9 cellular contexts compared by ENCODE assay signal in the genomic region with DNA sequence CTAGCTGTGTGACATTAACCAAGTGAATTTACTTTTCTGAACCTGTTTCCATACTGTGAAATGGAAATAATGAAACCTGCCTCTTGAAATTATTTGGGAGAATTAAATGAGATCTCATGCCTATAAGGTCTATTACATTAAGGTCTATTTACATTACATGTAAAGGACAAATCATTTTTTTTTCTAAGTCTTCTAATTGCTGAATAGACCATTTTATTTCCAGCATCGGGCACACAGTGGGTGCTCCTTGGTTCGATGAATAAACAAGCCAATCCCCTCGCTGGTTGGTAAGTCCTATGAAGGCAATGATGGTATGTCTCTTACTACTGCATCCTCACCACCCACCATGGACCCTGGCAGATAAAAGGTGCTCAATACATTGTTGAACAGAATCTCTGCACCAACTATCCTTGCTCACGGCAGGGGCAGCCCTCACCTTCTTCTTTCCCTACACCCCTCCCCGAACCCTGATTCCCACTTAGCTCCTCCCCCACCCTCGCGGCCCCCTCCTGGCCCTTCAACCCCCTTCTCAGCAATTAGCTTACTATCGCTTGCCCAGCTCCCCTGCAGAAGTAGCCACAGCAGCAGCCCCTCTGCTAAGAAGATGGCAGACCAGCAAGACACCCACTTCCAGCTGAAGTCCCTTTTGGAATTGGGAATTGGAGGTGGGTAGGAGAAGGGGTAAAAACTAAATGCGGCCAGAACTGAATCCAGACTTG. TPM values are rescaled to one million over a fixed set of nuclear protein-coding genes. Genes with fewer than 3 reads are reported as not detected.
DNase-seq lines count a peak whose midpoint lies in the region; ATAC-seq and TF ChIP-seq lines count a peak whose summit lies in the region.
"Had no signal": no experiment of that assay in that cellular context is flagged by ENCODE, and none has a peak within 500 bp of the region (broad histone marks: within the 10 kb centered on the region; RNA-seq: fewer than 3 reads in every experiment).

No MANE protein-coding gene starts in this region.

- no peak overlapping the region for H3K27ac ChIP-seq in HUES6 (ENCODE audit: low read depth, low read length)
- H3K27ac ChIP-seq in caudate nucleus (ENCODE audit: low read depth, low read length): peak overlapping the region; percentile 58
- H3K27ac ChIP-seq in right lobe of liver: peak overlapping the region; percentile 44 to 75 (median 70)
- peak overlapping the region; percentile 89 to 95 (median 94) for H3K27ac ChIP-seq in stomach
- no peak overlapping the region for H3K27ac ChIP-seq in effector memory CD4-positive, alpha-beta T cell (ENCODE audit: insufficient read depth, low read length, poor library complexity, severe bottlenecking)

- TF ChIP-seq EP300 in stomach (IDR thresholded peaks at IDR 0.05): no peak

- intact Hi-C loops in right lobe of liver (cut with DNase I) (no loop called here), stomach (cut with DNase I; ENCODE audit: low total_unique reads) (no loop called here)

- TF ChIP-seq POLR2A in right lobe of liver (IDR thresholded peaks at IDR 0.05): no peak
- TF ChIP-seq POLR2A in stomach (IDR thresholded peaks at IDR 0.05): no peak

- peaks cover 52% of the 10 kb centered on the region for H3K27me3 ChIP-seq in HUES6 (ENCODE audit: control insufficient read depth, insufficient read depth, low read length)
- no peaks in the 10 kb centered on the region for H3K27me3 ChIP-seq in right lobe of liver
- H3K27me3 ChIP-seq in stomach: peaks cover 0 to 85% (median 31%) of the 10 kb centered on the region in 3 donors
- peaks cover 39% of the 10 kb centered on the region for H3K27me3 ChIP-seq in effector memory CD4-positive, alpha-beta T cell (replicated peaks; ENCODE audit: control insufficient read depth, insufficient read depth, low read length, poor library complexity, severe bottlenecking)

- H3K9me3 ChIP-seq in HUES6 (ENCODE audit: control insufficient read depth, insufficient read depth, low read depth, low read length) (no peaks in the 10 kb centered on the region), right lobe of liver (no peaks in the 10 kb centered on the region), stomach (no peaks in the 10 kb centered on the region)
- no peaks in the 10 kb centered on the region for H3K9me3 ChIP-seq in effector memory CD4-positive, alpha-beta T cell (ENCODE audit: control insufficient read depth, low read length)

- ATAC-seq in right lobe of liver (no peak), HG03457 (IDR thresholded peaks at IDR 0.05; ENCODE audit: unreplicated experiment) (no peak), HG03097 (IDR thresholded peaks at IDR 0.05; ENCODE audit: low FRiP score, unreplicated experiment) (no peak)

- no peaks in the 10 kb centered on the region for H3K36me3 ChIP-seq in HUES6 (ENCODE audit: control insufficient read depth, insufficient read depth, low read length)
- no peaks in the 10 kb centered on the region for H3K36me3 ChIP-seq in right lobe of liver
- no peaks in the 10 kb centered on the region for H3K36me3 ChIP-seq in stomach
- H3K36me3 ChIP-seq in effector memory CD4-positive, alpha-beta T cell (ENCODE audit: control insufficient read depth, insufficient read depth, low read length): no peaks in the 10 kb centered on the region

- 20% methylated on average over 9 of the region's 9 CpGs for WGBS in right lobe of liver (ENCODE audit: insufficient coverage, low coverage, low lambda C conversion rate, missing lambda C conversion rate)
- 13 to 17% (median 15%) methylated on average over 9 of the region's 9 CpGs for WGBS in stomach, 5 donors

- no peak overlapping the region for H3K9ac ChIP-seq in HUES6 (ENCODE audit: low read length)

- H3K4me3 ChIP-seq in HUES6 (ENCODE audit: low read depth, low read length) (peak overlapping the region; percentile 73), right lobe of liver (peak overlapping the region; percentile 70 to 84 (median 80)), stomach (peak overlapping the region; percentile 74 to 84 (median 78))
- H3K4me3 ChIP-seq in effector memory CD4-positive, alpha-beta T cell (ENCODE audit: insufficient read depth, low read depth, low read length, poor library complexity, severe bottlenecking): no peak overlapping the region

- peaks cover 64% of the 10 kb centered on the region for H3K4me1 ChIP-seq in HUES6 (ENCODE audit: control insufficient read depth, insufficient read depth, low read length)
- H3K4me1 ChIP-seq in right lobe of liver: peaks cover 0 to 31% (median 3%) of the 10 kb centered on the region in 4 donors
- peaks cover 72 to 98% (median 91%) of the 10 kb centered on the region in 4 donors for H3K4me1 ChIP-seq in stomach
- H3K4me1 ChIP-seq in effector memory CD4-positive, alpha-beta T cell (ENCODE audit: control insufficient read depth, insufficient read depth, low read length, poor library complexity, severe bottlenecking): peaks cover 36% of the 10 kb centered on the region

- TF ChIP-seq CTCF in right lobe of liver (IDR thresholded peaks at IDR 0.05) (no peak), stomach (IDR thresholded peaks at IDR 0.05) (no peak)

- DNase-seq in caudate nucleus (lab: John Stamatoyannopoulos, UW): no peak
- peak in 1 of 3 donors; percentile 40 for DNase-seq in right lobe of liver
- peak; percentile 9 for DNase-seq in stomach
- DNase-seq in effector memory CD4-positive, alpha-beta T cell: no peak
- no peak for DNase-seq in HK-2 (ENCODE audit: unreplicated experiment)
- DNase-seq: activated B cell treated with CpG ODN at 0.5 μM for 24 hours had no signal

RNA-seq across cellular contexts. Expression of gene PCDH1, which starts 3.0 kb away (rescaled TPM):
- 10 to 100 TPM; 20.8 to 44.1 (median 29.4) TPM for total RNA-seq in right lobe of liver
- total RNA-seq in stomach: 10 to 100 TPM; 35.3 to 96.9 (median 79.1) TPM
- polyA plus RNA-seq in stomach: 10 to 100 TPM in 2 of 3 donors, 1 to 10 TPM in 1; 8.7 to 20.9 (median 10.6) TPM
- total RNA-seq: activated B cell treated with CpG ODN at 0.5 μM for 24 hours had no signal

RNA-seq across cellular contexts. Expression of gene DELE1, which starts 48.5 kb away (rescaled TPM):
- 10 to 100 TPM; 39.4 to 57.9 (median 43.8) TPM for total RNA-seq in right lobe of liver
- total RNA-seq in stomach: 100 to 1,000 TPM in 1 of 5 donors, 10 to 100 TPM in 4; 65.0 to 100 (median 98.2) TPM
- 10 to 100 TPM; 29.2 to 39.8 (median 32.6) TPM for polyA plus RNA-seq in stomach

Comparison
In these comparisons a context has a peak if more than half of its experiments do, and no peak if none do; other contexts are left out.
1. H3K27ac ChIP-seq: peak in caudate nucleus (single experiment), right lobe of liver (3 of 3) and stomach (5 of 5); none in HUES6 (single experiment) and effector memory CD4-positive, alpha-beta T cell (single experiment).